20 cellular contexts compared by ENCODE assay signal in the genomic region with DNA sequence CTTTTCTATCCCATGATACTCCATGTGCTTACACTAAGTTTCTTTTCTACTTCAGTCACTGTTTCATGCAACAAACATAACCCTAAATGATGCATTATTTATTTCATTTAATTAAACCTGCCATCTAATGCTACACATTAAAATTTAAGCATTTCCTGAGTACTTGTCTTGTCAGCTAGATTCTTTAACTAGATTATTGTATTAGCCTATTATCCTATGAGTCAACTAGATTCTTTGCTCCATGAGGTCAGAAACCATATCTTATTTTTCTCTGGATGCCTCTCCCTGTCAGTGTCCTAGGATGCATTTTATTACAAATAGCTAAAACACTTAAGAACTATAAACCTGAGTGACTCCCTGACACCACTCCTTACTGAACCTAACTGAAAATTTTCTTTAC.
A peak's percentile ranks its signal among the peaks of the same experiment; 100 is the strongest.
DNase-seq lines count a peak whose midpoint lies in the region; ATAC-seq and TF ChIP-seq lines count a peak whose summit lies in the region.
"Had no signal": no experiment of that assay in that cellular context is flagged by ENCODE, and none has a peak within 500 bp of the region (broad histone marks: within the 10 kb centered on the region; RNA-seq: fewer than 3 reads in every experiment).

No MANE protein-coding gene starts in this region.

- no peaks in the 10 kb centered on the region for H3K36me3 ChIP-seq in esophagus squamous epithelium
- H3K36me3 ChIP-seq: pancreas, thyroid gland had no signal

- peaks cover 4% of the 10 kb centered on the region for H3K4me1 Mint-ChIP-seq in endothelial cell (ENCODE audit: unreplicated experiment)
- H3K4me1 Mint-ChIP-seq: activated CD8-positive, alpha-beta memory T cell treated with anti-CD3 and anti-CD28 coated beads, Interleukin-2, amount 10 ng/mL, durations not matched to agents 7 days and 5 days; stimulated activated effector memory CD8-positive, alpha-beta T cell treated with anti-CD3 and anti-CD28 coated beads, Interleukin-12 subunit alpha, Interleukin-12 subunit beta, amount 100 ng/mL, for 72 hours had no signal

- H3K27me3 ChIP-seq in esophagus squamous epithelium: no peaks in the 10 kb centered on the region
- H3K27me3 ChIP-seq: dorsolateral prefrontal cortex, pancreas, thyroid gland had no signal

- no peak overlapping the region for H3K4me3 Mint-ChIP-seq in endothelial cell (ENCODE audit: unreplicated experiment)
- H3K4me3 Mint-ChIP-seq: activated CD8-positive, alpha-beta memory T cell treated with anti-CD3 and anti-CD28 coated beads, Interleukin-2, amount 10 ng/mL, durations not matched to agents 7 days and 5 days; stimulated activated effector memory CD8-positive, alpha-beta T cell treated with anti-CD3 and anti-CD28 coated beads, Interleukin-12 subunit alpha, Interleukin-12 subunit beta, amount 100 ng/mL, for 72 hours had no signal

- ATAC-seq in GM19452 (IDR thresholded peaks at IDR 0.05; ENCODE audit: unreplicated experiment) (no peak), HG02981 (IDR thresholded peaks at IDR 0.05; ENCODE audit: unreplicated experiment) (no peak)
- ATAC-seq: activated CD8-positive, alpha-beta memory T cell treated with anti-CD3 and anti-CD28 coated beads, Interleukin-2, amount 10 ng/mL, durations not matched to agents 7 days and 5 days; pancreas; stimulated activated effector memory CD8-positive, alpha-beta T cell treated with anti-CD3 and anti-CD28 coated beads, Interleukin-12 subunit alpha, Interleukin-12 subunit beta, amount 100 ng/mL, for 72 hours had no signal

- peaks cover 9 to 43% (median 15%) of the 10 kb centered on the region in 3 donors for H3K4me1 ChIP-seq in esophagus squamous epithelium

- H3K9me3 Mint-ChIP-seq in endothelial cell (ENCODE audit: unreplicated experiment): no peaks in the 10 kb centered on the region

- no peaks in the 10 kb centered on the region for H3K9me3 ChIP-seq in esophagus squamous epithelium
- H3K9me3 ChIP-seq: pancreas, thyroid gland had no signal

- peaks cover 5% of the 10 kb centered on the region for H3K27me3 Mint-ChIP-seq in endothelial cell (ENCODE audit: unreplicated experiment)
- H3K27me3 Mint-ChIP-seq: activated CD8-positive, alpha-beta memory T cell treated with anti-CD3 and anti-CD28 coated beads, Interleukin-2, amount 10 ng/mL, durations not matched to agents 7 days and 5 days had no signal

- peak; percentile 72 for DNase-seq in ELR (ENCODE audit: low read depth)
- peak; percentile 47 for DNase-seq in RWPE1 (ENCODE audit: low spot score)
- no peak for DNase-seq in esophagus squamous epithelium (lab: John Stamatoyannopoulos, UW)
- DNase-seq in renal cortical epithelial cell (ENCODE audit: low read depth): peak; percentile 22
- DNase-seq in NCI-H146 (lab: John Stamatoyannopoulos, UW): no peak
- DNase-seq in endothelial cell (ENCODE audit: low spot score): no peak
- DNase-seq: activated CD4-positive, CD25-positive, alpha-beta regulatory T cell treated with anti-CD3 and anti-CD28 coated beads, Interleukin-2, amount 50 U/mL, for 72 hours; activated CD8-positive, alpha-beta memory T cell treated with anti-CD3 and anti-CD28 coated beads, Interleukin-2, amount 10 ng/mL, durations not matched to agents 7 days and 5 days; C1 segment of cervical spinal cord; dorsolateral prefrontal cortex; Kasumi-1; NCI-H1436 treated with DMSO at 0.1 percent for 48 hours; NCI-H2227 treated with DMSO at 0.1 percent for 48 hours; pancreas; small intestine; T-helper 9 cell; thyroid gland had no signal

- H3K4me3 ChIP-seq in esophagus squamous epithelium: no peak overlapping the region
- H3K4me3 ChIP-seq: dorsolateral prefrontal cortex, pancreas, thyroid gland had no signal

- intact Hi-C loops in esophagus squamous epithelium (cut with DNase I): no loop called here

- TF ChIP-seq CTCF in RWPE1 (conservative IDR thresholded peaks at IDR 0.05; ENCODE audit: low read depth): no peak
- TF ChIP-seq CTCF in esophagus squamous epithelium (IDR thresholded peaks at IDR 0.05): no peak
- TF ChIP-seq CTCF in endothelial cell (IDR thresholded peaks at IDR 0.05; ENCODE audit: unreplicated experiment): no peak

- no peak for TF ChIP-seq POLR2A in esophagus squamous epithelium (IDR thresholded peaks at IDR 0.05)

- H3K27ac Mint-ChIP-seq in endothelial cell (ENCODE audit: unreplicated experiment): no peak overlapping the region
- H3K27ac Mint-ChIP-seq: activated CD8-positive, alpha-beta memory T cell treated with anti-CD3 and anti-CD28 coated beads, Interleukin-2, amount 10 ng/mL, durations not matched to agents 7 days and 5 days; stimulated activated effector memory CD8-positive, alpha-beta T cell treated with anti-CD3 and anti-CD28 coated beads, Interleukin-12 subunit alpha, Interleukin-12 subunit beta, amount 100 ng/mL, for 72 hours had no signal

- POLR2A ChIA-PET in RWPE1 (lab: Yijun Ruan, JAX; ENCODE audit: low non-redundant PET): no interaction called here

- no peak overlapping the region for H3K27ac ChIP-seq in RWPE1
- peak overlapping the region; percentile 50 to 63 (median 60) for H3K27ac ChIP-seq in esophagus squamous epithelium
- H3K27ac ChIP-seq: dorsolateral prefrontal cortex, pancreas, thyroid gland had no signal

- CTCF ChIA-PET in RWPE1 (lab: Yijun Ruan, JAX): interaction anchor here (0.6 kb wide), 1 partner anchor 125 kb away, joined by 3 read pairs; no protein-coding TSS in a partner anchor

- H3K36me3 Mint-ChIP-seq in endothelial cell (ENCODE audit: low read depth, unreplicated experiment): no peaks in the 10 kb centered on the region
- H3K36me3 Mint-ChIP-seq: activated CD8-positive, alpha-beta memory T cell treated with anti-CD3 and anti-CD28 coated beads, Interleukin-2, amount 10 ng/mL, durations not matched to agents 7 days and 5 days; stimulated activated effector memory CD8-positive, alpha-beta T cell treated with anti-CD3 and anti-CD28 coated beads, Interleukin-12 subunit alpha, Interleukin-12 subunit beta, amount 100 ng/mL, for 72 hours had no signal

Comparison
In these comparisons a context has a peak if more than half of its experiments do, and no peak if none do; other contexts are left out.
1. DNase-seq: peak in ELR (single experiment), RWPE1 (single experiment) and renal cortical epithelial cell (single experiment); none in esophagus squamous epithelium (single experiment), NCI-H146 (single experiment) and endothelial cell (single experiment).